8 cellular contexts compared by ENCODE assay signal in the genomic region with DNA sequence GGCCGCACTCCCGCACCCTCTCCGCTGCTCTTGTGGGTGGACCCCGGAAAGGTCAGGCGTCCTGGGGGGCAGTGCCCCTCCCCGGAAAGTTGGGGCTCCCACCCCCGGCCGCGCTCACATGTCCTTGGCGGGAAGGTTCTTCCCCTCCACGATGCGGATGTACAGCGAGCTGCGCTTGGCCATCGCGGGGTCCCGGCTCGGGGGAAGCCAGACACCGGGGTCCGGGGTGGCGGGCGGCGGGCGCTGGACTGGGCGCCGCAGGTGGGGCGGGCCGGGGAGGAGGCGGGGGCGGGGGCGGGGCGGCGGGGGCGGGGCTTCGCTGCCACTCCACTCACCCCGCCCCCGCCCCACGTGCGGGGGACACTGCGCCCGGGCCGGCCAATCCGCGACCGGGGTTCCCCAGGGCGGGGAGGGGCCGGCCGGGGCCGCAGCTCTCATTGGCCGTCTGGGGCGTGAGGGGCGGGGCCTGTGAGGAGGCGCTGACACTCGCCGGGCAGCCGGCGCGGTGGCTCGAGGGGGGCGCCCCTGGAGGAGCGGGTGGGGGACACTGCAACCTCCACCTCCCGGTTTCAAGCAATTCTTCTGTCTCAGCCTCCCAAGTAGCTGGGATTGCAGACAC. TPM values are rescaled to one million over a fixed set of nuclear protein-coding genes. Genes with fewer than 3 reads are reported as not detected.
DNase-seq lines count a peak whose midpoint lies in the region; ATAC-seq and TF ChIP-seq lines count a peak whose summit lies in the region.
"Not testable (repeated sequence)": the region's sequence is repeated elsewhere in the genome, so short reads cannot be mapped to it uniquely, and the experiment has no call there.

A gene (minus strand): TSS at position 250 of the 619 bp plus-strand sequence. CDS start 67 bp downstream, at position 183.

- H3K4me3 ChIP-seq in Panc1 (ENCODE audit: low read depth in 2 of 2, low read length in 2 of 2): peak within 1 kb of the TSS; percentile 25 to 35; a peak in 3 of 4 replicates
- H3K4me3 ChIP-seq in esophagus (ENCODE audit: low read depth in 1 of 2, low read length in 2 of 2): peak within 1 kb of the TSS; percentile 29 to 41
- H3K4me3 ChIP-seq in mesendoderm (ENCODE audit: low read length): not testable (repeated sequence)

- not testable (repeated sequence) for H4K5ac ChIP-seq in mesendoderm (ENCODE audit: low read length)

- H3K9ac ChIP-seq in mesendoderm (ENCODE audit: low read length): not testable (repeated sequence)

- H3K23ac ChIP-seq in mesendoderm (ENCODE audit: low read length): not testable (repeated sequence)

- H4K8ac ChIP-seq in mesendoderm (ENCODE audit: low read depth, low read length): not testable (repeated sequence)

- intact Hi-C loops in Panc1 (cut with micrococcal nuclease; ENCODE audit: unreplicated experiment): not testable (repeated sequence)

- not testable (repeated sequence) for BruUV-seq in Panc1 (replicated peaks; lab: Mats Ljungman, UMichigan)

- not testable (repeated sequence) for H3K4me2 ChIP-seq in mesendoderm (ENCODE audit: low read length)

- H3K4ac ChIP-seq in mesendoderm (ENCODE audit: low read depth, low read length): not testable (repeated sequence)

- not testable (repeated sequence) for H3K18ac ChIP-seq in mesendoderm (ENCODE audit: low read length)

- H3K4me1 Mint-ChIP-seq in activated T-helper 17 cell treated with anti-CD3 and anti-CD28 coated beads, Interleukin-2, amount 50 U/mL, for 72 hours: not testable (repeated sequence)

- H2BK120ac ChIP-seq in mesendoderm (ENCODE audit: low read depth, low read length): not testable (repeated sequence)

- H3K79me2 ChIP-seq in mesendoderm (ENCODE audit: control insufficient read depth, insufficient read depth, low read length): not testable (repeated sequence)

- CTCF ChIA-PET in Panc1 (lab: Charles Lee): not testable (repeated sequence)

- not testable (repeated sequence) for H3K36me3 ChIP-seq in Panc1 (ENCODE audit: control insufficient read depth, insufficient read depth, low read length); esophagus (ENCODE audit: control insufficient read depth in 2 of 2, insufficient read depth in 2 of 2, low read length in 1 of 2); mesendoderm (ENCODE audit: control insufficient read depth, insufficient read depth, low read length)

- H3K9me3 ChIP-seq in Panc1 (ENCODE audit: control insufficient read depth, insufficient read depth, low read depth, low read length); esophagus (ENCODE audit: control insufficient read depth in 2 of 2, insufficient read depth in 1 of 2, low read depth in 1 of 2, low read length in 1 of 2): not testable (repeated sequence)

- not testable (repeated sequence) for H3K27me3 ChIP-seq in Panc1 (ENCODE audit: control insufficient read depth, insufficient read depth, low read length); esophagus (ENCODE audit: control insufficient read depth in 1 of 2, insufficient read depth in 2 of 2, low read length in 2 of 2); mesendoderm (ENCODE audit: insufficient read depth, low read length, poor library complexity)

- not testable (repeated sequence) for TF ChIP-seq CTCF in Panc1 (IDR thresholded peaks at IDR 0.05)

- not testable (repeated sequence) for H3K4me1 ChIP-seq in Panc1 (ENCODE audit: control insufficient read depth, insufficient read depth, low read length); esophagus (ENCODE audit: control insufficient read depth in 2 of 2, insufficient read depth in 2 of 2, low read length in 1 of 2); mesendoderm (ENCODE audit: control insufficient read depth, low read depth, low read length)

- H3K79me1 ChIP-seq in mesendoderm (ENCODE audit: low read length): not testable (repeated sequence)

- not testable (repeated sequence) for H3K36me3 Mint-ChIP-seq in activated T-helper 17 cell treated with anti-CD3 and anti-CD28 coated beads, Interleukin-2, amount 50 U/mL, for 72 hours (ENCODE audit: low read depth)

- H3K9me3 Mint-ChIP-seq in activated T-helper 17 cell treated with anti-CD3 and anti-CD28 coated beads, Interleukin-2, amount 50 U/mL, for 72 hours: not testable (repeated sequence)

- H3K27ac ChIP-seq in Panc1 (ENCODE audit: low read length); esophagus (ENCODE audit: low read depth in 2 of 2, low read length in 1 of 2); mesendoderm (ENCODE audit: low read depth, low read length): not testable (repeated sequence)

- not testable (repeated sequence) for H3K27ac Mint-ChIP-seq in activated T-helper 17 cell treated with anti-CD3 and anti-CD28 coated beads, Interleukin-2, amount 50 U/mL, for 72 hours

- not testable (repeated sequence) for H3K4me3 Mint-ChIP-seq in activated T-helper 17 cell treated with anti-CD3 and anti-CD28 coated beads, Interleukin-2, amount 50 U/mL, for 72 hours

- ATAC-seq in GM19438 (IDR thresholded peaks at IDR 0.05; ENCODE audit: low read depth, unreplicated experiment) (peak; percentile 49), HG03045 (IDR thresholded peaks at IDR 0.05; ENCODE audit: unreplicated experiment) (peak; percentile 69), Panc1 (peak; percentile 93)
- peak; percentile 94 for ATAC-seq in activated T-helper 17 cell treated with anti-CD3 and anti-CD28 coated beads, Interleukin-2, amount 50 U/mL, for 72 hours (replicated peaks)

- not testable (repeated sequence) for H2BK5ac ChIP-seq in mesendoderm (ENCODE audit: low read length)

- in situ Hi-C loops in Panc1 (cut with HindIII; ENCODE audit: low pct_unique_long_range_greater_than_20kb, low sequenced_read_pairs): not testable (repeated sequence)

- WGBS in esophagus, 2 donors: 1 to 2% methylated on average over 15 to 22 of the region's 62 CpGs
- no CpG with 5 or more reads among the region's 62 CpGs for WGBS in mesendoderm (ENCODE audit: extremely low coverage, insufficient coverage, low lambda C conversion rate)

- H2BK15ac ChIP-seq in mesendoderm (replicated peaks; ENCODE audit: low read depth): not testable (repeated sequence)

- H3K27me3 Mint-ChIP-seq in activated T-helper 17 cell treated with anti-CD3 and anti-CD28 coated beads, Interleukin-2, amount 50 U/mL, for 72 hours: not testable (repeated sequence)

- DNase-seq in CD1c-positive myeloid dendritic cell (ENCODE audit: extremely low spot score): peak; percentile 47
- not testable (repeated sequence) for DNase-seq in Panc1 (ENCODE audit: low read depth, low spot score)
- DNase-seq in mesendoderm: peak; percentile 0
- peak; percentile 26 to 38 for DNase-seq in stimulated activated CD4-positive, alpha-beta T cell treated with anti-CD3 and anti-CD28 coated beads, Interleukin-4, amount 100 ng/mL, for 4 hours

- H2AK5ac ChIP-seq in mesendoderm (ENCODE audit: low read length): not testable (repeated sequence)

- POLR2A ChIA-PET in Panc1 (lab: Charles Lee): not testable (repeated sequence)

- peak within 1 kb of the TSS; percentile 56 for H3K56ac ChIP-seq in mesendoderm (ENCODE audit: low read length)

RNA-seq across cellular contexts. Expression of the gene that starts here (rescaled TPM):
- 7.1 TPM for total RNA-seq in Panc1 (2021; ENCODE audit: unreplicated experiment)
- 14.6 TPM for polyA plus RNA-seq in Panc1 (2012; ENCODE audit: insufficient read length)
- total RNA-seq in activated T-helper 17 cell treated with anti-CD3 and anti-CD28 coated beads, Interleukin-2, amount 50 U/mL, for 72 hours: 10 to 100 TPM; 29.6 to 62.9 TPM
- polyA plus RNA-seq in esophagus: 10 to 100 TPM; 13.0 to 14.3 TPM
- 2.2 TPM for polyA plus RNA-seq in mesendoderm (2013, experiment 1 of 2)
- polyA plus RNA-seq in mesendoderm (2013, experiment 2 of 2): 2.7 TPM
